In the genomic region with DNA sequence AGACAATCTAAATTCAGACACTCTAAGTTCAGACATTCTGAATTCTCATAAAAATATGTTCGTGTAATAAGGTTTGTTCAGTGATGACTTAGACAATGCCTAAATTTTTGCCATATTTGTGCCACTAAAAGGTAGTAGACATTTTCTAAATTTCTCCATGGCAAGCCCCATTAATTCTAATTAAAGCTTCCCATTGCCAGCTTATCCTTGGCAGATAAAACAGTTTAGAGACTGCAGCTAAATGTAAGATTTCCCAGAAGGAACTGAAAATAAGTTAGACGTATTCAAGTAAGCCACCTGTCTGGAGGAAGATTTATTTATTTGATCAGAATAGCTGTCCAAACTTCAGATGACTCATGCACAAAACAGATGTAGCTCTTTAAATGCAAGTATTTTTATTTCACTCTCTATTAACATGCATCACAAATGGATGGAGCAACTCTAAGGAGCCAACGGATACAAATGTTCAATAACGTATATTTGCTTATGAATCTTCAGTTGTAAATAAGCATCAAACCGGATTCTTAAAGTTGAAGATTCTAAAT, we compare ENCODE assay signal across 1 cellular context.
TF ChIP-seq lines count a peak whose summit lies in the region.

No MANE protein-coding gene starts in this region.

TF ChIP-seq in SK-N-SH treated with all-trans-retinoic acid at 6 μM for 48 hours, 23 proteins besides CTCF, POLR2A, EP300 and RAD21 (continued from another document):
- TF ChIP-seq, protein P1, sequence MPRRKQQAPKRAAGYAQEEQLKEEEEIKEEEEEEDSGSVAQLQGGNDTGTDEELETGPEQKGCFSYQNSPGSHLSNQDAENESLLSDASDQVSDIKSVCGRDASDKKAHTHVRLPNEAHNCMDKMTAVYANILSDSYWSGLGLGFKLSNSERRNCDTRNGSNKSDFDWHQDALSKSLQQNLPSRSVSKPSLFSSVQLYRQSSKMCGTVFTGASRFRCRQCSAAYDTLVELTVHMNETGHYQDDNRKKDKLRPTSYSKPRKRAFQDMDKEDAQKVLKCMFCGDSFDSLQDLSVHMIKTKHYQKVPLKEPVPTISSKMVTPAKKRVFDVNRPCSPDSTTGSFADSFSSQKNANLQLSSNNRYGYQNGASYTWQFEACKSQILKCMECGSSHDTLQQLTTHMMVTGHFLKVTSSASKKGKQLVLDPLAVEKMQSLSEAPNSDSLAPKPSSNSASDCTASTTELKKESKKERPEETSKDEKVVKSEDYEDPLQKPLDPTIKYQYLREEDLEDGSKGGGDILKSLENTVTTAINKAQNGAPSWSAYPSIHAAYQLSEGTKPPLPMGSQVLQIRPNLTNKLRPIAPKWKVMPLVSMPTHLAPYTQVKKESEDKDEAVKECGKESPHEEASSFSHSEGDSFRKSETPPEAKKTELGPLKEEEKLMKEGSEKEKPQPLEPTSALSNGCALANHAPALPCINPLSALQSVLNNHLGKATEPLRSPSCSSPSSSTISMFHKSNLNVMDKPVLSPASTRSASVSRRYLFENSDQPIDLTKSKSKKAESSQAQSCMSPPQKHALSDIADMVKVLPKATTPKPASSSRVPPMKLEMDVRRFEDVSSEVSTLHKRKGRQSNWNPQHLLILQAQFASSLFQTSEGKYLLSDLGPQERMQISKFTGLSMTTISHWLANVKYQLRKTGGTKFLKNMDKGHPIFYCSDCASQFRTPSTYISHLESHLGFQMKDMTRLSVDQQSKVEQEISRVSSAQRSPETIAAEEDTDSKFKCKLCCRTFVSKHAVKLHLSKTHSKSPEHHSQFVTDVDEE (CRISPR knock-in tag; IDR thresholded peaks at IDR 0.05) = peak; percentile 31; the same call in 1 of the 2 replicates
- peak; percentile 57; the same call in 1 of the 2 replicates for TF ChIP-seq CSRNP3 (CRISPR knock-in tag; IDR thresholded peaks at IDR 0.05)
